Comparison of ENCODE assay signal across 8 cellular contexts in genomic region chr19:12890787-12891552, GRCh38. TPM values are rescaled to one million over a fixed set of nuclear protein-coding genes. Genes with fewer than 3 reads are reported as not detected.
A peak's percentile ranks its signal among the peaks of the same experiment; 100 is the strongest.
DNase-seq lines count a peak whose midpoint lies in the region; ATAC-seq and TF ChIP-seq lines count a peak whose summit lies in the region.

TSS of gene GCDH (plus strand) at chr19:12891160. CDS start at chr19:12891305, 145 bp downstream.

- H3K27ac ChIP-seq in Karpas-422 (ENCODE audit: low read length) (no peak within 1 kb of the TSS), esophagus muscularis mucosa (replicated peaks in 1 of 4) (peak within 1 kb of the TSS; percentile 78 to 91 (median 88)), muscle layer of duodenum (ENCODE audit: low read length) (no peak within 1 kb of the TSS)

- TF ChIP-seq CTCF in esophagus muscularis mucosa (IDR thresholded peaks at IDR 0.05): peak in 2 of 3 experiments; percentile 2 to 16

- H3K27me3 ChIP-seq in Karpas-422 (ENCODE audit: low read length) (no peaks in the 10 kb centered on the region), esophagus muscularis mucosa (peaks cover 0 to 16% (median 3%) of the 10 kb centered on the region in 4 donors), muscle layer of duodenum (ENCODE audit: low read depth, low read length) (no peaks in the 10 kb centered on the region)

- peak; percentile 85 for ATAC-seq in GM21737 (IDR thresholded peaks at IDR 0.05; ENCODE audit: unreplicated experiment)

- H4K20me1 ChIP-seq in Karpas-422 (ENCODE audit: insufficient read depth, low read depth, low read length): no peaks in the 10 kb centered on the region; the same call in 1 of the 2 replicates

- H3K79me2 ChIP-seq in Karpas-422 (ENCODE audit: low read length): peaks cover 17% of the 10 kb centered on the region

- intact Hi-C loops in esophagus muscularis mucosa (cut with DNase I): no loop called here

- peak; percentile 47 for TF ChIP-seq POLR2A in esophagus muscularis mucosa (IDR thresholded peaks at IDR 0.05; ENCODE audit: low read depth)

- H3K36me3 ChIP-seq in Karpas-422 (ENCODE audit: insufficient read depth, low read length): no peaks in the 10 kb centered on the region; the same call in 1 of the 2 replicates
- H3K36me3 ChIP-seq in esophagus muscularis mucosa: peaks cover 14 to 34% (median 30%) of the 10 kb centered on the region in 4 donors
- H3K36me3 ChIP-seq in muscle layer of duodenum (ENCODE audit: control insufficient read depth in 1 of 2, insufficient read depth in 2 of 2, low read length in 2 of 2): peaks cover 11 to 12% of the 10 kb centered on the region in 2 donors

- H3K9ac ChIP-seq in Karpas-422 (ENCODE audit: low read length): peak within 1 kb of the TSS; percentile 78

- no peak for TF ChIP-seq EP300 in esophagus muscularis mucosa (IDR thresholded peaks at IDR 0.05)

- H3K9me2 ChIP-seq in Karpas-422 (replicated peaks; ENCODE audit: insufficient read depth, low read length): no peaks in the 10 kb centered on the region

- DNase-seq in DMS79 (lab: John Stamatoyannopoulos, UW): peak; percentile 100
- peak; percentile 99 for DNase-seq in Karpas-422
- DNase-seq in RKO (ENCODE audit: low spot score): peak; percentile 99
- DNase-seq in activated T-helper 1 cell treated with Interleukin-2 at 50 U/mL for 16 hours (ENCODE audit: low read depth): peak; percentile 92
- DNase-seq in esophagus muscularis mucosa (ENCODE audit: extremely low spot score): peak; percentile 99
- DNase-seq in stimulated activated CD8-positive, alpha-beta memory T cell treated with anti-CD3 and anti-CD28 coated beads, Interleukin-7, amount 100 ng/mL, for 4 hours (ENCODE audit: low read depth in 2 of 2): peak; percentile 95 to 98

- H3K9me3 ChIP-seq in Karpas-422 (ENCODE audit: low read length) (no peaks in the 10 kb centered on the region), esophagus muscularis mucosa (no peaks in the 10 kb centered on the region), muscle layer of duodenum (ENCODE audit: control insufficient read depth in 1 of 2, low read length in 2 of 2) (no peaks in the 10 kb centered on the region)

- H3K4me3 ChIP-seq in Karpas-422 (ENCODE audit: low read length): peak within 1 kb of the TSS; percentile 88
- H3K4me3 ChIP-seq in esophagus muscularis mucosa: peak within 1 kb of the TSS; percentile 91 to 98 (median 91)
- H3K4me3 ChIP-seq in muscle layer of duodenum (ENCODE audit: low read depth in 1 of 2, low read length in 2 of 2): peak within 1 kb of the TSS; percentile 74 to 98

- peak within 1 kb of the TSS; percentile 72 for H2AFZ ChIP-seq in Karpas-422 (ENCODE audit: low read length)

- peaks cover 19% of the 10 kb centered on the region for H3K4me1 ChIP-seq in Karpas-422 (ENCODE audit: low read length)
- H3K4me1 ChIP-seq in esophagus muscularis mucosa: peaks cover 15 to 26% (median 24%) of the 10 kb centered on the region in 4 donors
- H3K4me1 ChIP-seq in muscle layer of duodenum (ENCODE audit: control insufficient read depth in 1 of 2, insufficient read depth in 2 of 2, low read length in 2 of 2): peaks cover 6 to 19% of the 10 kb centered on the region in 2 donors

- WGBS in esophagus muscularis mucosa: under 1% methylated on average over 47 of the region's 49 CpGs

- H3K4me2 ChIP-seq in Karpas-422 (ENCODE audit: low read depth, low read length, poor library complexity, severe bottlenecking): peak within 1 kb of the TSS; percentile 89

RNA-seq across cellular contexts. Expression of gene GCDH, which starts in this region (rescaled TPM):
- 24.9 and 32.8 TPM in 2 replicates for total RNA-seq in Karpas-422 (2014; rRNA removed; shearing (Covaris generic); ENCODE audit: low replicate concordance)
- 10 to 100 TPM; 36.1 to 63.6 (median 52.9) TPM for total RNA-seq in esophagus muscularis mucosa

Comparison
In these comparisons a context has a peak if more than half of its experiments do, and no peak if none do; other contexts are left out.
1. H3K27ac ChIP-seq: peak in esophagus muscularis mucosa (4 of 4); none in Karpas-422 (single experiment) and muscle layer of duodenum (single experiment).
2. Peak in every context shown above with its lines, with median percentiles within 50 percentile points of each other: DNase-seq and H3K4me3 ChIP-seq.